23 cellular contexts compared by ENCODE assay signal in genomic region chr1:38786040-38786436, GRCh38.
A peak's percentile ranks its signal among the peaks of the same experiment; 100 is the strongest.
DNase-seq lines count a peak whose midpoint lies in the region; ATAC-seq and TF ChIP-seq lines count a peak whose summit lies in the region.
"Had no signal": no experiment of that assay in that cellular context is flagged by ENCODE, and none has a peak within 500 bp of the region (broad histone marks: within the 10 kb centered on the region; RNA-seq: fewer than 3 reads in every experiment).

No MANE protein-coding gene starts in this region.

- H3K27ac ChIP-seq in BLaER1 (no peak overlapping the region), GM23338 (ENCODE audit: low read depth) (no peak overlapping the region), OCI-LY7 (ENCODE audit: low read depth, low read length, poor library complexity, severe bottlenecking) (no peak overlapping the region)
- H3K27ac ChIP-seq: HL-60, PC-9, RWPE1 had no signal

- H3K4me1 Mint-ChIP-seq in GM23338 = peaks cover 51% of the 10 kb centered on the region
- H3K4me1 Mint-ChIP-seq: IgD-negative memory B cell had no signal

- H3K36me3 Mint-ChIP-seq in GM23338 (ENCODE audit: low read depth) = no peaks in the 10 kb centered on the region
- H3K36me3 Mint-ChIP-seq: CD14-positive monocyte, IgD-negative memory B cell had no signal

- H3K4me2 ChIP-seq in BLaER1 = peak overlapping the region; percentile 86
- H3K4me2 ChIP-seq in GM23338 = peak overlapping the region; percentile 48; the same call in 1 of the 2 replicates
- H3K4me2 ChIP-seq in OCI-LY7 (ENCODE audit: low read length) = no peak overlapping the region
- H3K4me2 ChIP-seq: PC-9 had no signal

- H3K4me3 Mint-ChIP-seq in GM23338 = no peak overlapping the region
- H3K4me3 Mint-ChIP-seq: CD14-positive monocyte, IgD-negative memory B cell had no signal

- BruUV-seq in OCI-LY7 (replicated peaks; lab: Mats Ljungman, UMichigan) = no TSS peak

- DNase-seq in GM23338 (ENCODE audit: low spot score) = no peak
- DNase-seq in SW480 (ENCODE audit: low spot score) = peak; percentile 73
- DNase-seq in mucosa of descending colon = no peak
- no peak for DNase-seq in OCI-LY7 (ENCODE audit: low spot score)
- DNase-seq in HT-29 (ENCODE audit: low spot score) = no peak
- DNase-seq: ACHN, DND-41, GOT3, Kasumi-1, MM.1S, NCI-H1092 treated with DMSO at 0.1 percent for 48 hours, NCI-H2227 treated with DMSO at 0.1 percent for 48 hours, NCI-H510A treated with DMSO at 0.1 percent for 48 hours, NCI-H82, PC-9, SIG-M5, T-helper 2 cell had no signal

- intact Hi-C loops in mucosa of descending colon (cut with DNase I, micrococcal nuclease) (no loop called here), OCI-LY7 (cut with micrococcal nuclease; ENCODE audit: unreplicated experiment) (no loop called here)

- H3F3A ChIP-seq in GM23338 (replicated peaks; ENCODE audit: low read depth) = 0 out of 2 replicates have a peak, but pooled peaks cover 4% of the 10 kb centered on the region

- H3K4me1 ChIP-seq in BLaER1 (peaks cover 73% of the 10 kb centered on the region), GM23338 (ENCODE audit: insufficient read depth) (peaks cover 47% of the 10 kb centered on the region), mucosa of descending colon (ENCODE audit: low read depth) (no peaks in the 10 kb centered on the region), OCI-LY7 (ENCODE audit: insufficient read depth, low read length, poor library complexity, severe bottlenecking) (no peaks in the 10 kb centered on the region)

- no peak for TF ChIP-seq CTCF in GM23338 (conservative IDR thresholded peaks at IDR 0.05; ENCODE audit: low read depth in 2 of 2)
- no peak for TF ChIP-seq CTCF in mucosa of descending colon (IDR thresholded peaks at IDR 0.05)
- no peak for TF ChIP-seq CTCF in OCI-LY7 (conservative IDR thresholded peaks at IDR 0.05; ENCODE audit: low read length)

- POLR2A ChIA-PET in OCI-LY7 (lab: Charles Lee) = no interaction called here

- H3K79me2 ChIP-seq in GM23338 (replicated peaks; ENCODE audit: insufficient read depth) (no peaks in the 10 kb centered on the region), OCI-LY7 (ENCODE audit: insufficient read depth, low read depth, low read length) (no peaks in the 10 kb centered on the region)

- H3K9me3 ChIP-seq in BLaER1 = no peaks in the 10 kb centered on the region
- H3K9me3 ChIP-seq in mucosa of descending colon = no peaks in the 10 kb centered on the region
- H3K9me3 ChIP-seq in OCI-LY7 (ENCODE audit: low read length) = no peaks in the 10 kb centered on the region

- H4K20me1 ChIP-seq in BLaER1 (no peaks in the 10 kb centered on the region), GM23338 (replicated peaks; ENCODE audit: insufficient read depth) (no peaks in the 10 kb centered on the region), OCI-LY7 (ENCODE audit: insufficient read depth, low read length) (no peaks in the 10 kb centered on the region)

- ATAC-seq in GM23338 (no peak), mucosa of descending colon (peak; percentile 34), HG02970 (IDR thresholded peaks at IDR 0.05; ENCODE audit: low FRiP score, unreplicated experiment) (no peak)

- H3K9ac ChIP-seq in BLaER1 = no peak overlapping the region

- peaks cover 6% of the 10 kb centered on the region for H3K27me3 Mint-ChIP-seq in GM23338 (ENCODE audit: insufficient read depth, low read depth, poor library complexity)

- H3K9me2 ChIP-seq in GM23338 (ENCODE audit: insufficient read depth) (no peaks in the 10 kb centered on the region), OCI-LY7 (ENCODE audit: insufficient read depth, low read length) (no peaks in the 10 kb centered on the region)

- no peak overlapping the region for H3K4me3 ChIP-seq in BLaER1
- no peak overlapping the region for H3K4me3 ChIP-seq in GM23338
- H3K4me3 ChIP-seq in mucosa of descending colon = no peak overlapping the region
- H3K4me3 ChIP-seq in OCI-LY7 (ENCODE audit: low read depth, low read length, poor library complexity, severe bottlenecking) = no peak overlapping the region
- H3K4me3 ChIP-seq: PC-9 had no signal

- no peaks in the 10 kb centered on the region for H3K27me3 ChIP-seq in BLaER1
- H3K27me3 ChIP-seq in GM23338 (ENCODE audit: insufficient read depth) = no peaks in the 10 kb centered on the region

- no peak overlapping the region for H3K27ac Mint-ChIP-seq in GM23338
- H3K27ac Mint-ChIP-seq: CD14-positive monocyte had no signal

- no peaks in the 10 kb centered on the region for H3K9me3 Mint-ChIP-seq in GM23338
- H3K9me3 Mint-ChIP-seq: CD14-positive monocyte, IgD-negative memory B cell had no signal

- H3K36me3 ChIP-seq in BLaER1 (no peaks in the 10 kb centered on the region), GM23338 (ENCODE audit: insufficient read depth) (no peaks in the 10 kb centered on the region), mucosa of descending colon (ENCODE audit: low read depth) (no peaks in the 10 kb centered on the region), OCI-LY7 (ENCODE audit: insufficient read depth, low read length) (no peaks in the 10 kb centered on the region)

- CTCF ChIA-PET in OCI-LY7 (lab: Charles Lee; ENCODE audit: unreplicated experiment) = no interaction called here

- H2AFZ ChIP-seq in GM23338 (peak overlapping the region; percentile 74), OCI-LY7 (ENCODE audit: low read length) (no peak overlapping the region)
- H2AFZ ChIP-seq: PC-9 had no signal

TF ChIP-seq in GM23338, 12 proteins besides CTCF, POLR2A, EP300 and RAD21 (continues in another document):
- TF ChIP-seq POLR2AphosphoS5 (IDR thresholded peaks at IDR 0.05; ENCODE audit: low read depth) = no peak
- no peak for TF ChIP-seq JUNB (IDR thresholded peaks at IDR 0.05; ENCODE audit: unreplicated experiment)
- TF ChIP-seq ETS1 (IDR thresholded peaks at IDR 0.05) = no peak
- no peak for TF ChIP-seq NANOG (IDR thresholded peaks at IDR 0.05; ENCODE audit: borderline replicate concordance)
- TF ChIP-seq, protein P1, sequence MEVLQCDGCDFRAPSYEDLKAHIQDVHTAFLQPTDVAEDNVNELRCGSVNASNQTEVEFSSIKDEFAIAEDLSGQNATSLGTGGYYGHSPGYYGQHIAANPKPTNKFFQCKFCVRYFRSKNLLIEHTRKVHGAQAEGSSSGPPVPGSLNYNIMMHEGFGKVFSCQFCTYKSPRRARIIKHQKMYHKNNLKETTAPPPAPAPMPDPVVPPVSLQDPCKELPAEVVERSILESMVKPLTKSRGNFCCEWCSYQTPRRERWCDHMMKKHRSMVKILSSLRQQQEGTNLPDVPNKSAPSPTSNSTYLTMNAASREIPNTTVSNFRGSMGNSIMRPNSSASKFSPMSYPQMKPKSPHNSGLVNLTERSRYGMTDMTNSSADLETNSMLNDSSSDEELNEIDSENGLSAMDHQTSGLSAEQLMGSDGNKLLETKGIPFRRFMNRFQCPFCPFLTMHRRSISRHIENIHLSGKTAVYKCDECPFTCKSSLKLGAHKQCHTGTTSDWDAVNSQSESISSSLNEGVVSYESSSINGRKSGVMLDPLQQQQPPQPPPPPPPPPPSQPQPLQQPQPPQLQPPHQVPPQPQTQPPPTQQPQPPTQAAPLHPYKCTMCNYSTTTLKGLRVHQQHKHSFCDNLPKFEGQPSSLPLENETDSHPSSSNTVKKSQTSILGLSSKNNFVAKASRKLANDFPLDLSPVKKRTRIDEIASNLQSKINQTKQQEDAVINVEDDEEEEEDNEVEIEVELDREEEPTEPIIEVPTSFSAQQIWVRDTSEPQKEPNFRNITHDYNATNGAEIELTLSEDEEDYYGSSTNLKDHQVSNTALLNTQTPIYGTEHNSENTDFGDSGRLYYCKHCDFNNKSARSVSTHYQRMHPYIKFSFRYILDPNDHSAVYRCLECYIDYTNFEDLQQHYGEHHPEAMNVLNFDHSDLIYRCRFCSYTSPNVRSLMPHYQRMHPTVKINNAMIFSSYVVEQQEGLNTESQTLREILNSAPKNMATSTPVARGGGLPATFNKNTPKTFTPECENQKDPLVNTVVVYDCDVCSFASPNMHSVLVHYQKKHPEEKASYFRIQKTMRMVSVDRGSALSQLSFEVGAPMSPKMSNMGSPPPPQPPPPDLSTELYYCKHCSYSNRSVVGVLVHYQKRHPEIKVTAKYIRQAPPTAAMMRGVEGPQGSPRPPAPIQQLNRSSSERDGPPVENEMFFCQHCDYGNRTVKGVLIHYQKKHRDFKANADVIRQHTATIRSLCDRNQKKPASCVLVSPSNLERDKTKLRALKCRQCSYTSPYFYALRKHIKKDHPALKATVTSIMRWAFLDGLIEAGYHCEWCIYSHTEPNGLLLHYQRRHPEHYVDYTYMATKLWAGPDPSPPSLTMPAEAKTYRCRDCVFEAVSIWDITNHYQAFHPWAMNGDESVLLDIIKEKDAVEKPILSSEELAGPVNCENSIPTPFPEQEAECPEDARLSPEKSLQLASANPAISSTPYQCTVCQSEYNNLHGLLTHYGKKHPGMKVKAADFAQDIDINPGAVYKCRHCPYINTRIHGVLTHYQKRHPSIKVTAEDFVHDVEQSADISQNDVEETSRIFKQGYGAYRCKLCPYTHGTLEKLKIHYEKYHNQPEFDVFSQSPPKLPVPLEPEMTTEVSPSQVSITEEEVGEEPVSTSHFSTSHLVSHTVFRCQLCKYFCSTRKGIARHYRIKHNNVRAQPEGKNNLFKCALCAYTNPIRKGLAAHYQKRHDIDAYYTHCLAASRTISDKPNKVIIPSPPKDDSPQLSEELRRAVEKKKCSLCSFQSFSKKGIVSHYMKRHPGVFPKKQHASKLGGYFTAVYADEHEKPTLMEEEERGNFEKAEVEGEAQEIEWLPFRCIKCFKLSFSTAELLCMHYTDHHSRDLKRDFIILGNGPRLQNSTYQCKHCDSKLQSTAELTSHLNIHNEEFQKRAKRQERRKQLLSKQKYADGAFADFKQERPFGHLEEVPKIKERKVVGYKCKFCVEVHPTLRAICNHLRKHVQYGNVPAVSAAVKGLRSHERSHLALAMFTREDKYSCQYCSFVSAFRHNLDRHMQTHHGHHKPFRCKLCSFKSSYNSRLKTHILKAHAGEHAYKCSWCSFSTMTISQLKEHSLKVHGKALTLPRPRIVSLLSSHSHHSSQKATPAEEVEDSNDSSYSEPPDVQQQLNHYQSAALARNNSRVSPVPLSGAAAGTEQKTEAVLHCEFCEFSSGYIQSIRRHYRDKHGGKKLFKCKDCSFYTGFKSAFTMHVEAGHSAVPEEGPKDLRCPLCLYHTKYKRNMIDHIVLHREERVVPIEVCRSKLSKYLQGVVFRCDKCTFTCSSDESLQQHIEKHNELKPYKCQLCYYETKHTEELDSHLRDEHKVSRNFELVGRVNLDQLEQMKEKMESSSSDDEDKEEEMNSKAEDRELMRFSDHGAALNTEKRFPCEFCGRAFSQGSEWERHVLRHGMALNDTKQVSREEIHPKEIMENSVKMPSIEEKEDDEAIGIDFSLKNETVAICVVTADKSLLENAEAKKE (CRISPR knock-in tag; IDR thresholded peaks at IDR 0.05) = no peak
- no peak for TF ChIP-seq CREB1 (CRISPR knock-in tag; IDR thresholded peaks at IDR 0.05; ENCODE audit: low read depth)
